11 cellular contexts compared by ENCODE assay signal in genomic region chr2:219246559-219246958, GRCh38. TPM values are rescaled to one million over a fixed set of nuclear protein-coding genes. Genes with fewer than 3 reads are reported as not detected.
A peak's percentile ranks its signal among the peaks of the same experiment; 100 is the strongest.
DNase-seq lines count a peak whose midpoint lies in the region; ATAC-seq, FAIRE-seq and TF ChIP-seq lines count a peak whose summit lies in the region.
"Had no signal": no experiment of that assay in that cellular context is flagged by ENCODE, and none has a peak within 500 bp of the region (broad histone marks: within the 10 kb centered on the region; RNA-seq: fewer than 3 reads in every experiment).

No MANE protein-coding gene starts in this region.

- peaks cover 71% of the 10 kb centered on the region for H3K4me1 ChIP-seq in CD8-positive, alpha-beta T cell (ENCODE audit: insufficient read depth, low read length)
- peaks cover 57% of the 10 kb centered on the region for H3K4me1 ChIP-seq in PC-3 (ENCODE audit: insufficient read depth, low read length)
- H3K4me1 ChIP-seq in H1 (replicated peaks in 1 of 4; ENCODE audit: control insufficient read depth in 3 of 4, insufficient read depth in 4 of 4, low read length in 3 of 4) = peaks cover 0 to 5% (median 3%) of the 10 kb centered on the region in 4 experiments; a peak in 3 of 7 replicates
- H3K4me1 ChIP-seq in neutrophil (ENCODE audit: control insufficient read depth in 1 of 2, insufficient read depth in 1 of 2, low read depth in 1 of 2, low read length in 1 of 2) = peaks cover 86 to 89% of the 10 kb centered on the region in 2 experiments
- peaks cover 11% of the 10 kb centered on the region for H3K4me1 ChIP-seq in testis

- H3K4me1 Mint-ChIP-seq in CD8-positive, alpha-beta T cell (ENCODE audit: low read depth) = peaks cover 80% of the 10 kb centered on the region

- no peak overlapping the region for H3K18ac ChIP-seq in H1 (ENCODE audit: extremely low read depth, low read length)

- intact Hi-C loops in CD8-positive, alpha-beta T cell (cut with DNase I, micrococcal nuclease) = loop anchor here (2.0 to 10.0 kb wide), 3 partner anchors 48 to 849 kb away; partner anchors contain the start of gene CTDSP1 (in 1 of the 2)
- intact Hi-C loops in PC-3 (cut with micrococcal nuclease) = no loop called here
- intact Hi-C loops in testis (cut with DNase I; ENCODE audit: low total_unique reads) = no loop called here

- no peak overlapping the region for H3K56ac ChIP-seq in H1 (replicated peaks; ENCODE audit: insufficient read length, low read depth, low read length)

- no peaks in the 10 kb centered on the region for H3K9me3 Mint-ChIP-seq in CD8-positive, alpha-beta T cell

- no peaks in the 10 kb centered on the region for H4K20me1 ChIP-seq in PC-3 (ENCODE audit: low read length)
- H4K20me1 ChIP-seq in H1 (replicated peaks in 1 of 2; ENCODE audit: control insufficient read depth in 1 of 2, insufficient read depth in 2 of 2, low read length in 2 of 2) = no peaks in the 10 kb centered on the region

- H2BK20ac ChIP-seq in H1 (ENCODE audit: low read length) = no peak overlapping the region

- peak overlapping the region; percentile 21 for H3K4me3 ChIP-seq in CD8-positive, alpha-beta T cell (ENCODE audit: low read depth, low read length)
- H3K4me3 ChIP-seq in PC-3 (ENCODE audit: low read length) (peak overlapping the region; percentile 88; the same call in 1 of the 2 replicates), H1 (ENCODE audit: extremely low read depth in 1 of 4, insufficient read depth in 2 of 4, low read depth in 3 of 4, low read length in 4 of 4) (peak overlapping the region in 2 of 4 experiments; percentile 74 to 81; a peak in 2 of 8 replicates), neutrophil (ENCODE audit: low read depth in 1 of 2, low read length in 1 of 2) (peak overlapping the region; percentile 96 to 99), testis (no peak overlapping the region)

- H3K27ac Mint-ChIP-seq in CD8-positive, alpha-beta T cell = peak overlapping the region; percentile 99

- POLR2A ChIA-PET in CD8-positive, alpha-beta T cell (lab: Charles Lee) = interaction anchor here (0.7 to 3.1 kb wide), 8 partner anchors 8 to 69 kb away, joined by 3 to 55 read pairs (median 8); partner anchors contain the start of genes ANKZF1, ATG9A, CNPPD1 and DNAJB2
- POLR2A ChIA-PET in PC-3 (lab: Charles Lee; ENCODE audit: unreplicated experiment) (no interaction called here), H1 (lab: Charles Lee; ENCODE audit: partially characterized antibody) (interaction anchor here (1.0 to 14.9 kb wide), 10 partner anchors 8 to 141 kb away, joined by 3 to 190 read pairs (median 5); partner anchors contain the start of genes ABCB6, ANKZF1, ATG9A and DNPEP)

- peak overlapping the region; percentile 52 for H3K27ac ChIP-seq in CD8-positive, alpha-beta T cell (ENCODE audit: low read depth, low read length)
- H3K27ac ChIP-seq in PC-3 (ENCODE audit: low read length) = no peak overlapping the region
- H3K27ac ChIP-seq in H1 (ENCODE audit: low read depth, low read length) = no peak overlapping the region
- H3K27ac ChIP-seq in neutrophil = peak overlapping the region; percentile 95
- H3K27ac ChIP-seq in testis = no peak overlapping the region

- no peak for TF ChIP-seq EP300 in H1 (IDR thresholded peaks at IDR 0.05; ENCODE audit: borderline replicate concordance in 1 of 2, low read depth in 2 of 2, low read length in 2 of 2)

- no peak overlapping the region for H3K14ac ChIP-seq in H1 (ENCODE audit: insufficient read length)

- peak overlapping the region; percentile 28; the same call in 1 of the 2 replicates for H2AK5ac ChIP-seq in H1 (ENCODE audit: low read depth, low read length)

- TF ChIP-seq POLR2A in H1 (IDR thresholded peaks at IDR 0.05; ENCODE audit: control extremely low read depth in 1 of 2, low read depth in 2 of 2, low read length in 2 of 2) (no peak), testis (IDR thresholded peaks at IDR 0.05) (no peak)

- no peak for TF ChIP-seq CTCF in CD8-positive, alpha-beta T cell (IDR thresholded peaks at IDR 0.05)
- no peak for TF ChIP-seq CTCF in PC-3 (conservative IDR thresholded peaks at IDR 0.05; ENCODE audit: low read depth, low read length)
- no peak for TF ChIP-seq CTCF in H1 (IDR thresholded peaks at IDR 0.05; ENCODE audit: control extremely low read depth in 1 of 3, insufficient read depth in 1 of 3, low read depth in 1 of 3, low read length in 3 of 3)
- no peak for TF ChIP-seq CTCF in neutrophil (IDR thresholded peaks at IDR 0.05)
- TF ChIP-seq CTCF in testis (IDR thresholded peaks at IDR 0.05) = no peak

- no peak for FAIRE-seq in H1 (lab: Jason Lieb, UNC)
- FAIRE-seq: urothelium cell line had no signal

- ATAC-seq in CD8-positive, alpha-beta T cell = no peak
- ATAC-seq in PC-3 = no peak
- no peak for ATAC-seq in GM21367 (IDR thresholded peaks at IDR 0.05; ENCODE audit: unreplicated experiment)

- 93% methylated on average over 10 of the region's 10 CpGs; no CpG with 5 or more reads in 1 of the 2 experiments for WGBS in H1 (ENCODE audit: extremely low coverage in 1 of 2, insufficient coverage in 1 of 2, insufficient read length in 1 of 2, insufficient replicate concordance in 2 of 2, low coverage in 1 of 2, low lambda C conversion rate in 2 of 2, missing lambda C conversion rate in 1 of 2), 2 experiments
- 93 to 96% methylated on average over 10 of the region's 10 CpGs for WGBS in testis, 2 donors

- no peaks in the 10 kb centered on the region for H3K9me2 ChIP-seq in PC-3 (replicated peaks; ENCODE audit: low read length)

- no peak overlapping the region for H4K8ac ChIP-seq in H1 (ENCODE audit: extremely low read depth, insufficient read depth, low read length)

- no TSS peak for BruUV-seq in PC-3 (replicated peaks; lab: Mats Ljungman, UMichigan)

- H3K4me2 ChIP-seq in PC-3 (ENCODE audit: low read length) (peak overlapping the region; percentile 92), H1 (ENCODE audit: insufficient read depth in 1 of 2, low read depth in 2 of 2, low read length in 2 of 2) (peak overlapping the region in 1 of 2 experiments; percentile 98; a peak in 1 of 4 replicates)

- 0 out of 2 replicates have a peak, but pooled peaks cover 5% of the 10 kb centered on the region for H3K79me1 ChIP-seq in H1 (ENCODE audit: low read depth, low read length)

- H3K23ac ChIP-seq in H1 (ENCODE audit: insufficient read length) = no peak overlapping the region

- no peak overlapping the region for H3K4ac ChIP-seq in H1 (replicated peaks; ENCODE audit: insufficient read length, low read depth, low read length)

- H3K9ac ChIP-seq in PC-3 (ENCODE audit: low read length) (no peak overlapping the region), H1 (replicated peaks in 1 of 4; ENCODE audit: extremely low read depth in 1 of 4, low read depth in 3 of 4, low read length in 3 of 4) (no peak overlapping the region)

- H3K9me3 ChIP-seq in CD8-positive, alpha-beta T cell (ENCODE audit: low read length) = no peaks in the 10 kb centered on the region
- H3K9me3 ChIP-seq in PC-3 (ENCODE audit: low read length) = no peaks in the 10 kb centered on the region
- no peaks in the 10 kb centered on the region for H3K9me3 ChIP-seq in H1 (ENCODE audit: insufficient read depth in 2 of 2, low read depth in 1 of 2, low read length in 1 of 2)
- no peaks in the 10 kb centered on the region for H3K9me3 ChIP-seq in neutrophil
- H3K9me3 ChIP-seq in testis = no peaks in the 10 kb centered on the region

- H3K27me3 ChIP-seq in CD8-positive, alpha-beta T cell (ENCODE audit: insufficient read depth, low read length) = no peaks in the 10 kb centered on the region
- H3K27me3 ChIP-seq in PC-3 (ENCODE audit: low read length) (no peaks in the 10 kb centered on the region), H1 (replicated peaks in 1 of 4; ENCODE audit: control insufficient read depth in 3 of 4, extremely low read depth in 1 of 4, insufficient read depth in 3 of 4, low read length in 3 of 4) (0 out of 7 replicates have a peak, but pooled peaks cover 0 to under 1% (median 0%) of the 10 kb centered on the region in 4 experiments), neutrophil (no peaks in the 10 kb centered on the region), testis (no peaks in the 10 kb centered on the region)

- TF ChIP-seq RAD21 in H1 (IDR thresholded peaks at IDR 0.05 in 1 of 2, conservative IDR thresholded peaks at IDR 0.05 in 1 of 2; ENCODE audit: low read depth in 2 of 2, low read length in 2 of 2) = no peak

- no peaks in the 10 kb centered on the region for H3K27me3 Mint-ChIP-seq in CD8-positive, alpha-beta T cell (ENCODE audit: low read depth)

- peaks cover 23% of the 10 kb centered on the region for H3K36me3 ChIP-seq in CD8-positive, alpha-beta T cell (ENCODE audit: insufficient read depth, low read length)
- H3K36me3 ChIP-seq in PC-3 (ENCODE audit: low read depth, low read length) (peaks cover 14% of the 10 kb centered on the region), H1 (ENCODE audit: control insufficient read depth in 2 of 4, insufficient read depth in 4 of 4, low read length in 3 of 4) (peaks cover 0 to 9% (median 5%) of the 10 kb centered on the region in 4 experiments; a peak in 5 of 8 replicates), neutrophil (peaks cover 35% of the 10 kb centered on the region), testis (ENCODE audit: low read depth, missing control alignments) (no peaks in the 10 kb centered on the region)

- no peak overlapping the region; the same call in 1 of the 2 replicates for H2BK12ac ChIP-seq in H1 (ENCODE audit: low read depth, low read length)

- DNase-seq in CD8-positive, alpha-beta T cell = no peak
- no peak for DNase-seq in PC-3
- no peak for DNase-seq in H1 (ENCODE audit: low read depth in 1 of 2, low spot score in 2 of 2)
- no peak for DNase-seq in testis
- DNase-seq in NCI-H1417 treated with DMSO at 0.1 percent for 48 hours (lab: John Stamatoyannopoulos, UW) = no peak
- DNase-seq in germinal center (ENCODE audit: low spot score) = no peak
- DNase-seq: NCI-H1048, OCI-M1 had no signal

- no peak overlapping the region for H2BK5ac ChIP-seq in H1 (ENCODE audit: low read depth, low read length)

- H4K91ac ChIP-seq in H1 (replicated peaks; ENCODE audit: insufficient read length, low read length) = no peak overlapping the region

- peaks cover 34% of the 10 kb centered on the region for H3K36me3 Mint-ChIP-seq in CD8-positive, alpha-beta T cell

- no peak overlapping the region for H2AFZ ChIP-seq in PC-3 (ENCODE audit: low read length)
- H2AFZ ChIP-seq in H1 (ENCODE audit: low read length) = no peak overlapping the region

- no peak overlapping the region for H4K5ac ChIP-seq in H1 (ENCODE audit: insufficient read length, low read depth, low read length)

- peak overlapping the region; percentile 87 for H3K4me3 Mint-ChIP-seq in CD8-positive, alpha-beta T cell

- H2BK15ac ChIP-seq in H1 (ENCODE audit: low read length) = no peak overlapping the region

- peaks cover 8% of the 10 kb centered on the region for H3K23me2 ChIP-seq in H1 (ENCODE audit: low read depth, low read length)

- no peak overlapping the region for H2BK120ac ChIP-seq in H1 (replicated peaks; ENCODE audit: low read depth, low read length)

- H3F3A ChIP-seq in PC-3 (ENCODE audit: low read length, unreplicated experiment) = peaks cover 5% of the 10 kb centered on the region

- CTCF ChIA-PET in CD8-positive, alpha-beta T cell (lab: Charles Lee) = interaction anchor here (1.3 to 5.5 kb wide), 3 partner anchors 32 to 48 kb away, joined by 3 to 27 read pairs (median 5); partner anchors contain the start of gene DNAJB2
- CTCF ChIA-PET in PC-3 (lab: Charles Lee) (no interaction called here), H1 (lab: Charles Lee; ENCODE audit: partially characterized antibody) (interaction anchor here (1.4 to 2.5 kb wide), 5 partner anchors 28 to 107 kb away, joined by 3 to 24 read pairs (median 7); partner anchors contain the start of gene DNAJB2)

- peaks cover 37% of the 10 kb centered on the region for H3K79me2 ChIP-seq in PC-3 (ENCODE audit: low read length)
- H3K79me2 ChIP-seq in H1 (ENCODE audit: control insufficient read depth in 1 of 2, insufficient read depth in 2 of 2, low read length in 2 of 2) = peaks cover 0 to 5% of the 10 kb centered on the region in 2 experiments; a peak in 1 of 4 replicates

RNA-seq across cellular contexts. Expression of gene STK16, which starts 1.3 kb away (rescaled TPM):
- 10 to 100 TPM; 12.9 to 13.2 TPM for total RNA-seq in CD8-positive, alpha-beta T cell
- total RNA-seq in PC-3 (2014; rRNA removed) (13.8 and 16.3 TPM in 2 replicates), testis (10 to 100 TPM; 29.1 to 32.6 TPM)
- total RNA-seq in H1 (2021; fragmentation: NEBNext Ultra II Directional; extraction: Animal tissue kit (Norgen Biotek cat#: 25700)) = 17.0 and 21.3 TPM in 2 replicates
- polyA plus RNA-seq in H1 (2011; rRNA removed) (51.4 and 69.9 TPM in 2 replicates), testis (ENCODE audit: insufficient read depth, low read depth, low replicate concordance) (63.0 TPM)
- 57.6 TPM for polyA plus RNA-seq in H1 (2011; cell fraction: cytosol; rRNA removed)
- polyA plus RNA-seq in H1 (2011; cell fraction: nucleus; rRNA removed) = 61.7 TPM
- polyA plus RNA-seq in H1 (2012, experiment 1 of 2) = 24.0 to 34.8 TPM (median 27.4 TPM) in 4 replicates
- polyA plus RNA-seq in H1 (2012, experiment 2 of 2) = 17.0 TPM
- 12.3 TPM for polyA plus RNA-seq in H1 (2013, experiment 1 of 2)
- 10.4 TPM for polyA plus RNA-seq in H1 (2013, experiment 2 of 2)
- 36.1 and 47.0 TPM in 2 replicates for polyA minus RNA-seq in H1 (2011; rRNA and poly(A)+ RNA removed)
- polyA minus RNA-seq in H1 (2011; cell fraction: cytosol; rRNA and poly(A)+ RNA removed) = 12.3 TPM
- 36.2 TPM for polyA minus RNA-seq in H1 (2011; cell fraction: nucleus; rRNA and poly(A)+ RNA removed)

RNA-seq across cellular contexts. Expression of gene GLB1L, which starts 1.3 kb away (rescaled TPM):
- 1 to 10 TPM; 1.7 to 2.8 TPM for total RNA-seq in CD8-positive, alpha-beta T cell
- total RNA-seq in PC-3 (2014; rRNA removed) = 6.0 and 6.1 TPM in 2 replicates
- 3.2 and 3.7 TPM in 2 replicates for total RNA-seq in H1 (2021; fragmentation: NEBNext Ultra II Directional; extraction: Animal tissue kit (Norgen Biotek cat#: 25700))
- 3.7 and 4.0 TPM in 2 replicates for polyA plus RNA-seq in H1 (2011; rRNA removed)
- polyA plus RNA-seq in H1 (2011; cell fraction: cytosol; rRNA removed) = 4.0 TPM
- polyA plus RNA-seq in H1 (2011; cell fraction: nucleus; rRNA removed) = 7.6 TPM
- 2.2 to 4.8 TPM (median 3.3 TPM) in 4 replicates for polyA plus RNA-seq in H1 (2012, experiment 1 of 2)
- 1.3 TPM for polyA plus RNA-seq in H1 (2012, experiment 2 of 2)
- polyA plus RNA-seq in H1 (2013, experiment 1 of 2) = 4.1 TPM
- polyA plus RNA-seq in H1 (2013, experiment 2 of 2) = 3.8 TPM
- polyA minus RNA-seq in H1 (2011; rRNA and poly(A)+ RNA removed) = 2.5 and 3.3 TPM in 2 replicates
- 1.8 TPM for polyA minus RNA-seq in H1 (2011; cell fraction: cytosol; rRNA and poly(A)+ RNA removed)
- 7.1 TPM for polyA minus RNA-seq in H1 (2011; cell fraction: nucleus; rRNA and poly(A)+ RNA removed)
- total RNA-seq in testis = 100 to 1,000 TPM in 1 of 2 donors, 10 to 100 TPM in 1; 70.9 to 109 TPM
- polyA plus RNA-seq in testis (ENCODE audit: insufficient read depth, low read depth, low replicate concordance) = 224 TPM

RNA-seq across cellular contexts. Expression of gene TUBA4B, which starts 6.5 kb away (rescaled TPM):
- not detected for total RNA-seq in CD8-positive, alpha-beta T cell
- not detected in 2 replicates for total RNA-seq in PC-3 (2014; rRNA removed)
- 0.24 TPM in 1 of 2 replicates, not detected in the other for total RNA-seq in H1 (2021; fragmentation: NEBNext Ultra II Directional; extraction: Animal tissue kit (Norgen Biotek cat#: 25700))
- polyA plus RNA-seq in H1 (2011; rRNA removed) = 0.08 and 0.25 TPM in 2 replicates
- 0.10 TPM for polyA plus RNA-seq in H1 (2011; cell fraction: cytosol; rRNA removed)
- polyA plus RNA-seq in H1 (2011; cell fraction: nucleus; rRNA removed) = 0.23 TPM
- not detected in 4 replicates for polyA plus RNA-seq in H1 (2012, experiment 1 of 2)
- not detected for polyA plus RNA-seq in H1 (2012, experiment 2 of 2)
- polyA plus RNA-seq in H1 (2013, experiment 1 of 2) = 0.08 TPM
- 0.07 TPM for polyA plus RNA-seq in H1 (2013, experiment 2 of 2)
- 0.13 TPM in 1 of 2 replicates, not detected in the other for polyA minus RNA-seq in H1 (2011; rRNA and poly(A)+ RNA removed)
- not detected for polyA minus RNA-seq in H1 (2011; cell fraction: cytosol; rRNA and poly(A)+ RNA removed)
- polyA minus RNA-seq in H1 (2011; cell fraction: nucleus; rRNA and poly(A)+ RNA removed) = not detected
- total RNA-seq in testis = under 1 TPM in 1 of 2 donors, not detected in 1; 0.25 TPM
- 1.6 TPM for polyA plus RNA-seq in testis (ENCODE audit: insufficient read depth, low read depth, low replicate concordance)

RNA-seq across cellular contexts. Expression of gene TUBA4A, which starts 7.2 kb away (rescaled TPM):
- total RNA-seq in CD8-positive, alpha-beta T cell = 100 to 1,000 TPM; 322 TPM
- total RNA-seq in PC-3 (2014; rRNA removed) (75.4 and 87.9 TPM in 2 replicates), testis (10 to 100 TPM; 27.0 to 47.6 TPM)
- total RNA-seq in H1 (2021; fragmentation: NEBNext Ultra II Directional; extraction: Animal tissue kit (Norgen Biotek cat#: 25700)) = 59.5 and 67.3 TPM in 2 replicates
- polyA plus RNA-seq in H1 (2011; rRNA removed) (172 and 174 TPM in 2 replicates), testis (ENCODE audit: insufficient read depth, low read depth, low replicate concordance) (90.0 TPM)
- polyA plus RNA-seq in H1 (2011; cell fraction: cytosol; rRNA removed) = 93.1 TPM
- 114 TPM for polyA plus RNA-seq in H1 (2011; cell fraction: nucleus; rRNA removed)
- polyA plus RNA-seq in H1 (2012, experiment 1 of 2) = 59.2 to 76.9 TPM (median 63.8 TPM) in 4 replicates
- 64.6 TPM for polyA plus RNA-seq in H1 (2012, experiment 2 of 2)
- 87.7 TPM for polyA plus RNA-seq in H1 (2013, experiment 1 of 2)
- polyA plus RNA-seq in H1 (2013, experiment 2 of 2) = 77.5 TPM
- 31.2 and 39.5 TPM in 2 replicates for polyA minus RNA-seq in H1 (2011; rRNA and poly(A)+ RNA removed)
- polyA minus RNA-seq in H1 (2011; cell fraction: cytosol; rRNA and poly(A)+ RNA removed) = 15.0 TPM
- polyA minus RNA-seq in H1 (2011; cell fraction: nucleus; rRNA and poly(A)+ RNA removed) = 20.9 TPM

RNA-seq across cellular contexts. Expression of gene ANKZF1, which starts 17.0 kb away (rescaled TPM):
- total RNA-seq in CD8-positive, alpha-beta T cell = 10 to 100 TPM; 97.4 to 99.5 TPM
- total RNA-seq in PC-3 (2014; rRNA removed) (67.9 and 78.5 TPM in 2 replicates), testis (10 to 100 TPM; 50.9 to 56.4 TPM)
- total RNA-seq in H1 (2021; fragmentation: NEBNext Ultra II Directional; extraction: Animal tissue kit (Norgen Biotek cat#: 25700)) = 44.4 and 50.1 TPM in 2 replicates
- polyA plus RNA-seq in H1 (2011; rRNA removed) (32.5 and 43.7 TPM in 2 replicates), testis (ENCODE audit: insufficient read depth, low read depth, low replicate concordance) (27.9 TPM)
- 45.5 TPM for polyA plus RNA-seq in H1 (2011; cell fraction: cytosol; rRNA removed)
- polyA plus RNA-seq in H1 (2011; cell fraction: nucleus; rRNA removed) = 197 TPM
- polyA plus RNA-seq in H1 (2012, experiment 1 of 2) = 46.6 to 53.3 TPM (median 50.4 TPM) in 4 replicates
- 26.9 TPM for polyA plus RNA-seq in H1 (2012, experiment 2 of 2)
- polyA plus RNA-seq in H1 (2013, experiment 1 of 2) = 31.9 TPM
- polyA plus RNA-seq in H1 (2013, experiment 2 of 2) = 30.1 TPM
- polyA minus RNA-seq in H1 (2011; rRNA and poly(A)+ RNA removed) = 33.2 and 37.7 TPM in 2 replicates
- 29.0 TPM for polyA minus RNA-seq in H1 (2011; cell fraction: cytosol; rRNA and poly(A)+ RNA removed)
- 67.9 TPM for polyA minus RNA-seq in H1 (2011; cell fraction: nucleus; rRNA and poly(A)+ RNA removed)

Comparison
In these comparisons a context has a peak if more than half of its experiments do, and no peak if none do; other contexts are left out.
1. H3K27ac ChIP-seq: peak in CD8-positive, alpha-beta T cell (single experiment) and neutrophil (single experiment); none in PC-3 (single experiment), H1 (single experiment) and testis (0 of 2).
2. H3K4me3 ChIP-seq: peak in CD8-positive, alpha-beta T cell (single experiment), PC-3 (single experiment) and neutrophil (2 of 2); none in testis (0 of 2).
3. RNA of gene GLB1L, which starts 1.3 kb away (total RNA-seq): 70.9 to 109 TPM in testis; 6.0 to 6.1 TPM in PC-3, 3.2 to 3.7 TPM in H1 and 1.7 to 2.8 TPM in CD8-positive, alpha-beta T cell; every median in the first group is over 10 times any median in the second.
4. intact Hi-C loops: an anchor here in CD8-positive, alpha-beta T cell (2.0 to 10.0 kb wide); none called in PC-3 and testis.